ENCODE assay signal across 14 cellular contexts in the genomic region with DNA sequence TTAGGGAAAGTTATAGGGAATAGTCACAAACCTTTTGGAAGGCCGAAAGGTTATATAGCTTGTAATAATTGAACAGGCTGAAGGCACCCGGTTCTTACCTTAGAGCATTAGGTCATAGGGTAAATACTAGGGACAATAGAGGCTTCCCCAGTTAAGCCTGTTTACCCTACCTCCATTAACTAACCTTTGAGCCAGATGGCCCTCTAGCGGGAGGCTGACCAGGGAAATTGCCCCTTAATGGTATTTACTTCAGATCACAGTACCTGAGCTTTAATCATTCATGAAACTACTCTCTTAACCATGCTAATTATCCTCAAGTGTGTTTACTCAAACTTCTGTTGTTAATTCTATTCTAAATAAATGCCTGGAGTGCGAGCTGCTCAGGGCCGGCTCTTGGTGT.
"Had no signal": no experiment of that assay in that cellular context is flagged by ENCODE, and none has a peak within 500 bp of the region (broad histone marks: within the 10 kb centered on the region; RNA-seq: fewer than 3 reads in every experiment).

No MANE protein-coding gene starts in this region.

- H3K4me1 ChIP-seq: ascending aorta, lower lobe of right lung, pancreas, testis had no signal

- H3K9me3 ChIP-seq: ascending aorta, lower lobe of right lung, pancreas, testis had no signal

- DNase-seq: activated CD4-positive, alpha-beta memory T cell treated with anti-CD3 and anti-CD28 coated beads, Interleukin-2, amount 10 ng/mL, durations not matched to agents 7 days and 5 days; activated CD4-positive, CD25-positive, alpha-beta regulatory T cell treated with anti-CD3 and anti-CD28 coated beads, Interleukin-2, amount 50 U/mL, for 72 hours; activated naive CD4-positive, alpha-beta T cell treated with Interleukin-2 at 50 U/mL for 16 hours; activated naive CD8-positive, alpha-beta T cell treated with anti-CD3 and anti-CD28 coated beads, Interleukin-2, amount 50 U/mL, for 24 hours; dorsolateral prefrontal cortex; immature natural killer cell; lower lobe of right lung; pancreas; retina; stimulated activated CD4-positive, alpha-beta T cell treated with anti-CD3 and anti-CD28 coated beads, Interleukin-15, amount 100 ng/mL, for 24 hours; stimulated activated CD4-positive, alpha-beta T cell treated with anti-CD3 and anti-CD28 coated beads, Interleukin-4, amount 100 ng/mL, for 24 hours; stimulated activated naive CD8-positive, alpha-beta T cell treated with anti-CD3 and anti-CD28 coated beads, Interleukin-15, amount 100 ng/mL, for 72 hours; testis had no signal

- H3K27ac ChIP-seq: ascending aorta, dorsolateral prefrontal cortex, lower lobe of right lung, pancreas, testis had no signal

- H3K4me3 ChIP-seq: ascending aorta, dorsolateral prefrontal cortex, lower lobe of right lung, pancreas, testis had no signal

- H3K27me3 ChIP-seq: ascending aorta, dorsolateral prefrontal cortex, pancreas, testis had no signal
